Comparison of ENCODE assay signal across 15 cellular contexts in the genomic region with DNA sequence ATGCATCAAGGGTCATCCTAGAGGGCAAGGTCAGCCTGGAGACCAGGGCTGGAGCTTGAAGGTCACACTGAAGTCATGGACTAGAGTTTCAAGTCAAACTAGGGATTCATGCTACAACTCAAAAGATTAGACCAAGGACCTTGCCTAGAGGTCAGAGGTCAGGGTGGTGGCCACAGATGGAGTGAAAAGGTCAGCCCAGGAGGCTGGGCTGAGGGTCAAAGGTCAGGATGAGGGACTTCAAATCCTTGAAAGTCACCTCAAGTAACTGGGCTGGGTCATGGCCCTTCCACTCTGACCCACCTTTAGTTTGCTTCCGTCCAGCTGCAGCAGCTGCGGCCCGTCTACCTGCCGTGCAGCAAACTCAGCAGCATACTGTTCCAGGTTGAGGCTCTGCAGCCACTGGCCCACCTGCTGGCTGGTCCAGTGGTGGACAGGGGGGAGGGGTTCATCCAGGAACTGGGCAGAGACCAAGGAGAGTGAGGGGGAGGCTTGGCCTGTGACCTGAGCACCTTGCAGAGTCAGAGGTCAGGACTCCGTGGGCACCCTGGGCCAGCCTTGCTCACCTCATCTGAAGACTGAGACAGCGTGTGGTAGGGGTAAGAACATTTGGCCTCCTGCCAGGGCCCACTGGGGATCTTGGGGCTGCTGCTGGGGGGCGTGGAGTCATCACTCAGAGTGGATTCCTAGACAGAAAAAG. TPM values are rescaled to one million over a fixed set of nuclear protein-coding genes. Genes with fewer than 3 reads are reported as not detected.
"Had no signal": no experiment of that assay in that cellular context is flagged by ENCODE, and none has a peak within 500 bp of the region (broad histone marks: within the 10 kb centered on the region; RNA-seq: fewer than 3 reads in every experiment).

No MANE protein-coding gene starts in this region.

- H3K9me3 ChIP-seq: ascending aorta, left lung, right lobe of liver, SJSA1, spleen had no signal

- H3K36me3 ChIP-seq: neural progenitor cell had no signal

- ATAC-seq: activated CD8-positive, alpha-beta T cell treated with anti-CD3 and anti-CD28 coated beads for 36 hours; left lung; right lobe of liver had no signal

- H3K9me3 Mint-ChIP-seq: activated CD8-positive, alpha-beta T cell treated with anti-CD3 and anti-CD28 coated beads for 36 hours; activated T-helper 1 cell treated with anti-CD3 and anti-CD28 coated beads, Interleukin-12 subunit alpha, Interleukin-12 subunit beta, Interleukin-2, Interleukin-4 antibody, amounts not matched to agents 30 ng/mL and 10 ng/mL and 1 ng/mL, durations not matched to agents 14 hours and 24 hours and 36 hours; mesothelial cell of epicardium; neural progenitor cell had no signal

- H3K27ac ChIP-seq: left lung, neural progenitor cell, parathyroid adenoma, SJSA1 had no signal

- H3K4me3 ChIP-seq: ascending aorta, left lung, neural progenitor cell, right lobe of liver, SJSA1, spleen had no signal

- H3K4me3 Mint-ChIP-seq: activated CD8-positive, alpha-beta T cell treated with anti-CD3 and anti-CD28 coated beads for 36 hours; activated T-helper 1 cell treated with anti-CD3 and anti-CD28 coated beads, Interleukin-12 subunit alpha, Interleukin-12 subunit beta, Interleukin-2, Interleukin-4 antibody, amounts not matched to agents 30 ng/mL and 10 ng/mL and 1 ng/mL, durations not matched to agents 14 hours and 24 hours and 36 hours; mesothelial cell of epicardium; neural progenitor cell had no signal

- H3K27me3 ChIP-seq: ascending aorta, right lobe of liver had no signal

- H3K9ac ChIP-seq: neural progenitor cell, parathyroid adenoma had no signal

- DNase-seq: activated CD8-positive, alpha-beta memory T cell treated with anti-CD3 and anti-CD28 coated beads, Interleukin-2, amount 50 U/mL, for 48 hours; activated CD8-positive, alpha-beta T cell treated with anti-CD3 and anti-CD28 coated beads for 36 hours; activated naive CD4-positive, alpha-beta T cell; effector CD4-positive, alpha-beta T cell; left lung; spleen; stimulated activated CD4-positive, alpha-beta T cell treated with anti-CD3 and anti-CD28 coated beads, Interleukin-1b, Interleukin-23, amount 100 ng/mL, for 48 hours; stimulated activated naive CD4-positive, alpha-beta T cell had no signal

- H3K27ac Mint-ChIP-seq: activated CD8-positive, alpha-beta T cell treated with anti-CD3 and anti-CD28 coated beads for 36 hours; activated T-helper 1 cell treated with anti-CD3 and anti-CD28 coated beads, Interleukin-12 subunit alpha, Interleukin-12 subunit beta, Interleukin-2, Interleukin-4 antibody, amounts not matched to agents 30 ng/mL and 10 ng/mL and 1 ng/mL, durations not matched to agents 14 hours and 24 hours and 36 hours; mesothelial cell of epicardium had no signal

RNA-seq across cellular contexts. Expression of gene SGCA, which starts 52.0 kb away (rescaled TPM):
- total RNA-seq: mesothelial cell of epicardium had no signal
